Comparison of ENCODE assay signal across 2 cellular contexts in the genomic region with DNA sequence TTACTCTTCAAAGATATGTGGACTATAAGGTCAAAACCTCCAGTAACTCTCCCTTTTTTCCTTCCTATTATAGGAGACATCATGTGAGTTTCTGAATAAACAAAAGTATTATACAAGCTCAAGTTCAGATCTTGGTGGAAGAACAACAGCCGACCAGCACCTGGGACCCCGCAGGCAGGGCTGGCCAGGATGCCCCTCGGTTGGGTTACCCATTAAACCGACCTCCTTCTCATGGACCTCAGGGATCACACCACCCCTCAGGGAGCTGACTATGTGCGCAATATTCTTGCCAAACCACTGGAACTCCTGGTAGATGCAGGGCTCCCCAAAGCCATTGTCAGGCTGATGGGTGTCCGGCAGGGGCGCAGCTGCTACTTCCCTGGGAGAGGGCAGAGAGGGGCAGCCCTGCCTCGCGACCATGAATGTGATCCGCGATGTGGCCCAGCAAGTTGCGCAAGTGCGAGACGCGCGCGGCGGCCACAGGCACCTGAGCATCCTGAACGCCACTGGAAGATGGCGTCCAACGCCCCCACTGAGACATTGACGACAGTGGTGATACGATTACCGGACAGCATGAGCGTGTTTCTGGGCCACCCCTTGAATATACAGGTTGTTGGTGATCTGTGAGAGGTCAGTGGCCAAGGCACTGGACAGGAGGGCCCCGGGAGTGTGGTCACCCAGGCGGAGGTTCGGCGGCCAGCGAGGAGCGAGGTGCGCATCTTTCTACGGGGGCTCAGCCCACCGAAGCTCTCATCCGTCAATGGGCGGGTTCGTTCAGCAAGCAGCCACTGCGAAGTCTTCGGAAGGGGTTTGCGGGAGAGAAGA.
TF ChIP-seq lines count a peak whose summit lies in the region.

No MANE protein-coding gene starts in this region.

TF ChIP-seq in IMR-90, 13 proteins besides CTCF, POLR2A, EP300 and RAD21:
- TF ChIP-seq CEBPB (IDR thresholded peaks at IDR 0.05; ENCODE audit: low read depth, low read length): 0 out of 2 replicates have a peak, but pooled peaks have one; percentile 25
- no peak for TF ChIP-seq NFE2L2 (IDR thresholded peaks at IDR 0.05; ENCODE audit: low read depth, low read length)

TF ChIP-seq in H1, 55 proteins besides CTCF, POLR2A, EP300 and RAD21:
- no peak for TF ChIP-seq JUND (IDR thresholded peaks at IDR 0.05; ENCODE audit: low read length)
- TF ChIP-seq CEBPB (IDR thresholded peaks at IDR 0.05; ENCODE audit: low read depth, low read length): 0 out of 2 replicates have a peak, but pooled peaks have one; percentile 9
- TF ChIP-seq SRF (IDR thresholded peaks at IDR 0.05; ENCODE audit: low read depth, low read length): no peak
- TF ChIP-seq SIX5 (IDR thresholded peaks at IDR 0.05; ENCODE audit: low read depth, low read length): no peak
- no peak for TF ChIP-seq CHD1 (IDR thresholded peaks at IDR 0.05; ENCODE audit: low read depth, low read length)
- TF ChIP-seq YY1 (IDR thresholded peaks at IDR 0.05; ENCODE audit: low read depth, low read length): no peak
- no peak for TF ChIP-seq TAF1 (IDR thresholded peaks at IDR 0.05; ENCODE audit: low read depth, low read length)
